Comparison of ENCODE assay signal across 22 cellular contexts in genomic region chr14:76651410-76652055, GRCh38.
"Had no signal": no experiment of that assay in that cellular context is flagged by ENCODE, and none has a peak within 500 bp of the region (broad histone marks: within the 10 kb centered on the region; RNA-seq: fewer than 3 reads in every experiment).

No MANE protein-coding gene starts in this region.

- H3K4me1 Mint-ChIP-seq: activated CD4-positive, alpha-beta T cell treated with anti-CD3 and anti-CD28 coated beads, Interleukin-2, amount 10 ng/mL, durations not matched to agents 24 days and 14 days; activated CD8-positive, alpha-beta memory T cell treated with anti-CD3 and anti-CD28 coated beads, Interleukin-2, amount 10 ng/mL, durations not matched to agents 7 days and 5 days; activated naive CD4-positive, alpha-beta T cell treated with anti-CD3 and anti-CD28 coated beads, Interleukin-2, amount 10 ng/mL, durations not matched to agents 7 days and 5 days; stimulated activated naive CD8-positive, alpha-beta T cell treated with anti-CD3 and anti-CD28 coated beads, Interleukin-15, amount 100 ng/mL, for 72 hours had no signal

- FAIRE-seq: endometrium had no signal

- H3K4me3 ChIP-seq: body of pancreas, cardiac muscle cell, heart right ventricle, mucosa of descending colon, right lobe of liver, skin epidermis, tibial artery had no signal

- H3K36me3 ChIP-seq: cardiac muscle cell, heart right ventricle, right lobe of liver, tibial artery had no signal

- H3K27me3 ChIP-seq: body of pancreas, cardiac muscle cell, heart right ventricle, right lobe of liver, tibial artery had no signal

- H3K4me1 ChIP-seq: body of pancreas, tibial artery had no signal

- H3K27ac Mint-ChIP-seq: activated CD4-positive, alpha-beta T cell treated with anti-CD3 and anti-CD28 coated beads, Interleukin-2, amount 10 ng/mL, durations not matched to agents 24 days and 14 days; activated CD8-positive, alpha-beta memory T cell treated with anti-CD3 and anti-CD28 coated beads, Interleukin-2, amount 10 ng/mL, durations not matched to agents 7 days and 5 days; activated CD8-positive, alpha-beta T cell treated with anti-CD3 and anti-CD28 coated beads for 36 hours; activated naive CD4-positive, alpha-beta T cell treated with anti-CD3 and anti-CD28 coated beads, Interleukin-2, amount 10 ng/mL, durations not matched to agents 7 days and 5 days; stimulated activated naive CD8-positive, alpha-beta T cell treated with anti-CD3 and anti-CD28 coated beads, Interleukin-15, amount 100 ng/mL, for 72 hours had no signal

- H3K9me3 Mint-ChIP-seq: activated CD4-positive, alpha-beta T cell treated with anti-CD3 and anti-CD28 coated beads, Interleukin-2, amount 10 ng/mL, durations not matched to agents 24 days and 14 days; activated CD8-positive, alpha-beta T cell treated with anti-CD3 and anti-CD28 coated beads for 36 hours; activated naive CD4-positive, alpha-beta T cell treated with anti-CD3 and anti-CD28 coated beads, Interleukin-2, amount 10 ng/mL, durations not matched to agents 7 days and 5 days; nephron progenitor cell; stimulated activated naive CD8-positive, alpha-beta T cell treated with anti-CD3 and anti-CD28 coated beads, Interleukin-15, amount 100 ng/mL, for 72 hours had no signal

- H3K9me3 ChIP-seq: body of pancreas, heart right ventricle, mucosa of descending colon, right lobe of liver, tibial artery had no signal

- H3K4me3 Mint-ChIP-seq: activated CD4-positive, alpha-beta T cell treated with anti-CD3 and anti-CD28 coated beads, Interleukin-2, amount 10 ng/mL, durations not matched to agents 24 days and 14 days; activated CD8-positive, alpha-beta memory T cell treated with anti-CD3 and anti-CD28 coated beads, Interleukin-2, amount 10 ng/mL, durations not matched to agents 7 days and 5 days; activated CD8-positive, alpha-beta T cell treated with anti-CD3 and anti-CD28 coated beads for 36 hours; activated naive CD4-positive, alpha-beta T cell treated with anti-CD3 and anti-CD28 coated beads, Interleukin-2, amount 10 ng/mL, durations not matched to agents 7 days and 5 days; nephron progenitor cell; stimulated activated naive CD8-positive, alpha-beta T cell treated with anti-CD3 and anti-CD28 coated beads, Interleukin-15, amount 100 ng/mL, for 72 hours had no signal

- DNase-seq: activated CD4-positive, alpha-beta T cell treated with anti-CD3 and anti-CD28 coated beads, Interleukin-2, amount 10 ng/mL, durations not matched to agents 24 days and 14 days; activated CD8-positive, alpha-beta memory T cell treated with anti-CD3 and anti-CD28 coated beads, Interleukin-2, amount 10 ng/mL, durations not matched to agents 7 days and 5 days; activated CD8-positive, alpha-beta T cell treated with anti-CD3 and anti-CD28 coated beads for 36 hours; activated effector memory CD4-positive, alpha-beta T cell treated with anti-CD3 and anti-CD28 coated beads, Interleukin-2, amount 50 U/mL, for 16 hours; activated naive CD4-positive, alpha-beta T cell treated with anti-CD3 and anti-CD28 coated beads, Interleukin-2, amount 10 ng/mL, durations not matched to agents 7 days and 5 days; activated T-cell treated with anti-CD3 and anti-CD28 coated beads for 4 hours; body of pancreas; heart right ventricle; islet precursor cell; left cardiac atrium; mesendoderm; mucosa of descending colon; nephron progenitor cell; occipital lobe; right lobe of liver; stimulated activated CD4-positive, alpha-beta T cell treated with anti-CD3 and anti-CD28 coated beads, Interleukin-1b, Interleukin-23, amount 100 ng/mL, for 48 hours; stimulated activated naive CD8-positive, alpha-beta T cell treated with anti-CD3 and anti-CD28 coated beads, Interleukin-15, amount 100 ng/mL, for 72 hours; tibial artery had no signal

- H3K27ac ChIP-seq: body of pancreas, cardiac muscle cell, heart right ventricle, right lobe of liver, skin epidermis, tibial artery had no signal

- H3K36me3 Mint-ChIP-seq: activated CD8-positive, alpha-beta memory T cell treated with anti-CD3 and anti-CD28 coated beads, Interleukin-2, amount 10 ng/mL, durations not matched to agents 7 days and 5 days; activated naive CD4-positive, alpha-beta T cell treated with anti-CD3 and anti-CD28 coated beads, Interleukin-2, amount 10 ng/mL, durations not matched to agents 7 days and 5 days had no signal

- H3K27me3 Mint-ChIP-seq: activated naive CD4-positive, alpha-beta T cell treated with anti-CD3 and anti-CD28 coated beads, Interleukin-2, amount 10 ng/mL, durations not matched to agents 7 days and 5 days had no signal

- ATAC-seq: activated CD4-positive, CD25-positive, alpha-beta regulatory T cell treated with anti-CD3 and anti-CD28 coated beads, Interleukin-2, amount 50 U/mL, for 24 hours; activated CD8-positive, alpha-beta memory T cell treated with anti-CD3 and anti-CD28 coated beads, Interleukin-2, amount 10 ng/mL, durations not matched to agents 7 days and 5 days; activated CD8-positive, alpha-beta T cell treated with anti-CD3 and anti-CD28 coated beads for 36 hours; body of pancreas; heart right ventricle; left cardiac atrium; mucosa of descending colon; right lobe of liver; stimulated activated naive CD8-positive, alpha-beta T cell treated with anti-CD3 and anti-CD28 coated beads, Interleukin-15, amount 100 ng/mL, for 72 hours had no signal
